24 cellular contexts compared by ENCODE assay signal in the genomic region with DNA sequence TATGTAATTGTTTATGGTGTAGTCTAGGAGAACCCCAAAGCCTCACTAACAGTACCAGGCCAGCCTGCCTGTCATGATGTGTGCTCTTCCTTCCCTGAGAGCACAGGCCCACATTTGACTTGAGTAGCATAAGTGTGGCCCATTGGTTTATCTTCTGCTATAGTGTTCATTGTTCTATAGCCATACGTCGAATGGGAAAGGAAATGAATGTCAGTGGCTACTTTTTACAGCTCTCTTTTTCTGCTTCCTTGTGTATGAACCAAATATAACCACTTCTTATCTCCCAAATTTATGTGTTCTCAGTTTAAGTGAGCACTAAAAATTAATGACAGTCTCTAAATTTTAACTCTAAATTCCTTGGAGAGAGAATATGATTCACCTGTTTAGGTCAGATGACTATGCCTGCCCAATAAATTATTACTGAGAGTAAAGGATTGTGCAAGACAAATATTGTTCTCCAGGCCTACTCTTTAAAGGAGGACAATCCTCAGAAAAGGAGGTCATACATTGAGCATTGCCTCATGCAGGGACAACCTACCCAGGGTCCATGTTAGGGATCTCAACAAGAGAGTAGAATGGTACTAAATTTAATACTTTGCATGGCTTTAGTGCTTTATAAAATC.
A peak's percentile ranks its signal among the peaks of the same experiment; 100 is the strongest.
DNase-seq lines count a peak whose midpoint lies in the region; ATAC-seq and TF ChIP-seq lines count a peak whose summit lies in the region.
"Had no signal": no experiment of that assay in that cellular context is flagged by ENCODE, and none has a peak within 500 bp of the region (broad histone marks: within the 10 kb centered on the region; RNA-seq: fewer than 3 reads in every experiment).

No MANE protein-coding gene starts in this region.

- H3K4me3 Mint-ChIP-seq in immature natural killer cell: no peak overlapping the region
- H3K4me3 Mint-ChIP-seq: CD4-positive, CD25-positive, alpha-beta regulatory T cell; CD8-positive, alpha-beta memory T cell; GM23338; HFFc6; IgD-negative memory B cell had no signal

- H3K4me1 ChIP-seq in mucosa of descending colon (ENCODE audit: low read depth): no peaks in the 10 kb centered on the region
- H3K4me1 ChIP-seq in uterus: peaks cover 0 to 8% of the 10 kb centered on the region in 2 donors
- H3K4me1 ChIP-seq: BE2C had no signal

- no peak overlapping the region for H3K4me3 ChIP-seq in WERI-Rb-1 (ENCODE audit: low read depth, low read length)
- no peak overlapping the region for H3K4me3 ChIP-seq in fibroblast of villous mesenchyme (ENCODE audit: low read depth, low read length)
- no peak overlapping the region for H3K4me3 ChIP-seq in mucosa of descending colon
- H3K4me3 ChIP-seq in uterus: no peak overlapping the region
- H3K4me3 ChIP-seq: GM12878, GM23338 had no signal

- peaks cover 0 to 2% (median 0%) of the 10 kb centered on the region in 6 donors for H3K9me3 Mint-ChIP-seq in immature natural killer cell
- H3K9me3 Mint-ChIP-seq: CD8-positive, alpha-beta memory T cell; GM23338; HFFc6; IgD-negative memory B cell had no signal

- intact Hi-C loops in mucosa of descending colon (cut with DNase I, micrococcal nuclease): no loop called here
- intact Hi-C loops in uterus (cut with DNase I; ENCODE audit: low total_unique reads): no loop called here

- TF ChIP-seq CTCF in WERI-Rb-1 (IDR thresholded peaks at IDR 0.05; ENCODE audit: low read depth, low read length) (no peak), fibroblast of villous mesenchyme (IDR thresholded peaks at IDR 0.05; ENCODE audit: insufficient read depth, low read depth, low read length) (no peak), mucosa of descending colon (IDR thresholded peaks at IDR 0.05) (no peak), uterus (IDR thresholded peaks at IDR 0.05) (no peak), RWPE1 (conservative IDR thresholded peaks at IDR 0.05; ENCODE audit: low read depth) (no peak)

- H3K27ac Mint-ChIP-seq in immature natural killer cell: no peak overlapping the region
- H3K27ac Mint-ChIP-seq: CD4-positive, CD25-positive, alpha-beta regulatory T cell; GM23338; HFFc6 had no signal

- peaks cover 0 to 2% (median 0%) of the 10 kb centered on the region in 3 donors for H3K27me3 Mint-ChIP-seq in immature natural killer cell (ENCODE audit: low read depth in 3 of 3)
- H3K27me3 Mint-ChIP-seq: IgD-negative memory B cell had no signal

- no peaks in the 10 kb centered on the region for H3K27me3 ChIP-seq in WERI-Rb-1 (ENCODE audit: insufficient read depth, low read depth, severe bottlenecking)
- H3K27me3 ChIP-seq in uterus: no peaks in the 10 kb centered on the region
- H3K27me3 ChIP-seq: BE2C had no signal

- H3K9me3 ChIP-seq in WERI-Rb-1 (ENCODE audit: severe bottlenecking): no peaks in the 10 kb centered on the region
- H3K9me3 ChIP-seq in mucosa of descending colon: no peaks in the 10 kb centered on the region
- H3K9me3 ChIP-seq in uterus: no peaks in the 10 kb centered on the region
- H3K9me3 ChIP-seq: BE2C had no signal

- H3K36me3 Mint-ChIP-seq in immature natural killer cell: no peaks in the 10 kb centered on the region
- H3K36me3 Mint-ChIP-seq: CD4-positive, CD25-positive, alpha-beta regulatory T cell; CD8-positive, alpha-beta memory T cell; IgD-negative memory B cell had no signal

- no peaks in the 10 kb centered on the region for H3K36me3 ChIP-seq in WERI-Rb-1
- H3K36me3 ChIP-seq in mucosa of descending colon (ENCODE audit: low read depth): no peaks in the 10 kb centered on the region
- H3K36me3 ChIP-seq in uterus: no peaks in the 10 kb centered on the region
- H3K36me3 ChIP-seq: BE2C had no signal

- no peak for TF ChIP-seq POLR2A in uterus (IDR thresholded peaks at IDR 0.05)

- H3K4me1 Mint-ChIP-seq in immature natural killer cell: no peaks in the 10 kb centered on the region
- H3K4me1 Mint-ChIP-seq: CD4-positive, CD25-positive, alpha-beta regulatory T cell; CD8-positive, alpha-beta memory T cell; GM23338; IgD-negative memory B cell had no signal

- peak overlapping the region; percentile 73 for H3K27ac ChIP-seq in WERI-Rb-1
- peak overlapping the region; percentile 26 to 62 for H3K27ac ChIP-seq in uterus
- H3K27ac ChIP-seq in RWPE1: no peak overlapping the region
- H3K27ac ChIP-seq: HL-60 had no signal

- POLR2A ChIA-PET in RWPE1 (lab: Yijun Ruan, JAX; ENCODE audit: low non-redundant PET): no interaction called here

- DNase-seq in WERI-Rb-1 (no peak), fibroblast of villous mesenchyme (ENCODE audit: low read depth) (peak; percentile 29), mucosa of descending colon (no peak), uterus (peak in 1 of 2 donors; percentile 25), immature natural killer cell (no peak), RWPE1 (ENCODE audit: low spot score) (no peak)
- no peak for DNase-seq in activated CD4-positive, CD25-positive, alpha-beta regulatory T cell treated with anti-CD3 and anti-CD28 coated beads, Interleukin-2, amount 50 U/mL, for 72 hours
- DNase-seq: ACHN; BE2C; C1 segment of cervical spinal cord; CD4-positive, CD25-positive, alpha-beta regulatory T cell; CD8-positive, alpha-beta memory T cell; COR-L47; DMS 273 treated with DMSO at 0.1 percent for 48 hours; DMS53; DND-41; EL; H7; HFFc6 had no signal

- peak; percentile 75 for ATAC-seq in mucosa of descending colon
- ATAC-seq: GM12878, GM23338, HCT116 had no signal

- CTCF ChIA-PET in RWPE1 (lab: Yijun Ruan, JAX): interaction anchor here (0.6 kb wide), 1 partner anchor 38 kb away, joined by 3 read pairs; no protein-coding TSS in a partner anchor
